ENCODE assay signal across 26 cellular contexts in genomic region chr7:81665236-81665635, GRCh38.
"Had no signal": no experiment of that assay in that cellular context is flagged by ENCODE, and none has a peak within 500 bp of the region (broad histone marks: within the 10 kb centered on the region; RNA-seq: fewer than 3 reads in every experiment).

No MANE protein-coding gene starts in this region.

- H3K9me3 ChIP-seq: esophagus squamous epithelium, left lung, prostate gland, sigmoid colon, stomach, thyroid gland, vagina had no signal

- DNase-seq: dermis blood vessel endothelial cell; effector memory CD8-positive, alpha-beta T cell; erythroblast; esophagus squamous epithelium; foreskin melanocyte; glutamatergic neuron; heart right ventricle; hippocampal formation; left cardiac atrium; left lung; mesenchymal stem cell; midbrain; naive thymus-derived CD4-positive, alpha-beta T cell; right cardiac atrium; sigmoid colon; stimulated activated CD4-positive, alpha-beta T cell treated with anti-CD3 and anti-CD28 coated beads, Interleukin-2, amount 100 ng/mL, for 24 hours; stimulated activated CD4-positive, alpha-beta T cell treated with anti-CD3 and anti-CD28 coated beads, Interleukin-4, amount 100 ng/mL, for 24 hours; stimulated activated naive CD4-positive, alpha-beta T cell treated with Interleukin-2 at 50 U/mL for 16 hours; stomach; thyroid gland; trophoblast cell had no signal

- H3K27ac ChIP-seq: esophagus squamous epithelium, left lung, neural progenitor cell, prostate gland, sigmoid colon, stomach, thyroid gland, vagina had no signal

- H3K36me3 Mint-ChIP-seq: naive thymus-derived CD4-positive, alpha-beta T cell; neural progenitor cell; stimulated activated effector memory CD8-positive, alpha-beta T cell treated with anti-CD3 and anti-CD28 coated beads, Interleukin-12 subunit alpha, Interleukin-12 subunit beta, amount 100 ng/mL, for 72 hours had no signal

- H3K4me3 ChIP-seq: esophagus squamous epithelium, heart right ventricle, left lung, neural progenitor cell, prostate gland, sigmoid colon, stomach, thyroid gland, vagina had no signal

- H3K9ac ChIP-seq: neural progenitor cell had no signal

- H2AFZ ChIP-seq: neural progenitor cell had no signal

- H3K27ac Mint-ChIP-seq: effector memory CD8-positive, alpha-beta T cell; naive thymus-derived CD4-positive, alpha-beta T cell; nephron; stimulated activated effector memory CD8-positive, alpha-beta T cell treated with anti-CD3 and anti-CD28 coated beads, Interleukin-12 subunit alpha, Interleukin-12 subunit beta, amount 100 ng/mL, for 72 hours had no signal

- H3K27me3 ChIP-seq: esophagus squamous epithelium, heart right ventricle, left lung, neural progenitor cell, sigmoid colon, stomach, thyroid gland, vagina had no signal

- H3K4me1 ChIP-seq: esophagus squamous epithelium, heart right ventricle, left lung, prostate gland, sigmoid colon, stomach, thyroid gland, vagina had no signal

- H3K4me1 Mint-ChIP-seq: naive thymus-derived CD4-positive, alpha-beta T cell; nephron; stimulated activated effector memory CD8-positive, alpha-beta T cell treated with anti-CD3 and anti-CD28 coated beads, Interleukin-12 subunit alpha, Interleukin-12 subunit beta, amount 100 ng/mL, for 72 hours had no signal

- H3K36me3 ChIP-seq: esophagus squamous epithelium, heart right ventricle, left lung, neural progenitor cell, prostate gland, sigmoid colon, stomach, thyroid gland, vagina had no signal

- H3K4me2 ChIP-seq: neural progenitor cell had no signal

- H3K4me3 Mint-ChIP-seq: effector memory CD8-positive, alpha-beta T cell; naive thymus-derived CD4-positive, alpha-beta T cell; nephron; neural progenitor cell; stimulated activated effector memory CD8-positive, alpha-beta T cell treated with anti-CD3 and anti-CD28 coated beads, Interleukin-12 subunit alpha, Interleukin-12 subunit beta, amount 100 ng/mL, for 72 hours had no signal

- H3K27me3 Mint-ChIP-seq: effector memory CD8-positive, alpha-beta T cell; naive thymus-derived CD4-positive, alpha-beta T cell had no signal
